2 cellular contexts compared by ENCODE assay signal in the genomic region with DNA sequence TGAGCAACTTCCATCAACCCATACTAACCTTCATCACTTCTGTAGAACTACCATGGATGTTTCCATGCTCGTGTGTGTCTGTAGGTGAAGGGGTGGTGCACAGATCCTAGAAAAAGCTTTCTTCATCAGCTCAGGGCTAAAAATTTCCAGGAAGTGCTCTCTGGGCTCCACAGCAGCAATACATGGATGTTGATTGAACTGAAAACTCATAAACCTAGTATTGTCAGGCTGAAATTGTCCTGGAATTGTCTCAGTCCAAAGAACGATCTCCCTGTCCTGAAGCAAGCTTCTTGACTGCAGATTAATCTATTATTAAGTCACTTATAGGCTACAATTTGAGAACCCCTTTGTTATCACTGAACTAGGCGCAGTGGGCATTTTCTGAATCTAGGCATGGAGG.
TF ChIP-seq lines count a peak whose summit lies in the region.

No MANE protein-coding gene starts in this region.

TF ChIP-seq in GM23338, 12 proteins besides CTCF, POLR2A, EP300 and RAD21:
- TF ChIP-seq STAT1 (IDR thresholded peaks at IDR 0.05; ENCODE audit: unreplicated experiment) (no peak), ZNF114 (CRISPR knock-in tag; IDR thresholded peaks at IDR 0.05) (no peak), NANOG (IDR thresholded peaks at IDR 0.05; ENCODE audit: borderline replicate concordance) (no peak)
- TF ChIP-seq, protein P1, sequence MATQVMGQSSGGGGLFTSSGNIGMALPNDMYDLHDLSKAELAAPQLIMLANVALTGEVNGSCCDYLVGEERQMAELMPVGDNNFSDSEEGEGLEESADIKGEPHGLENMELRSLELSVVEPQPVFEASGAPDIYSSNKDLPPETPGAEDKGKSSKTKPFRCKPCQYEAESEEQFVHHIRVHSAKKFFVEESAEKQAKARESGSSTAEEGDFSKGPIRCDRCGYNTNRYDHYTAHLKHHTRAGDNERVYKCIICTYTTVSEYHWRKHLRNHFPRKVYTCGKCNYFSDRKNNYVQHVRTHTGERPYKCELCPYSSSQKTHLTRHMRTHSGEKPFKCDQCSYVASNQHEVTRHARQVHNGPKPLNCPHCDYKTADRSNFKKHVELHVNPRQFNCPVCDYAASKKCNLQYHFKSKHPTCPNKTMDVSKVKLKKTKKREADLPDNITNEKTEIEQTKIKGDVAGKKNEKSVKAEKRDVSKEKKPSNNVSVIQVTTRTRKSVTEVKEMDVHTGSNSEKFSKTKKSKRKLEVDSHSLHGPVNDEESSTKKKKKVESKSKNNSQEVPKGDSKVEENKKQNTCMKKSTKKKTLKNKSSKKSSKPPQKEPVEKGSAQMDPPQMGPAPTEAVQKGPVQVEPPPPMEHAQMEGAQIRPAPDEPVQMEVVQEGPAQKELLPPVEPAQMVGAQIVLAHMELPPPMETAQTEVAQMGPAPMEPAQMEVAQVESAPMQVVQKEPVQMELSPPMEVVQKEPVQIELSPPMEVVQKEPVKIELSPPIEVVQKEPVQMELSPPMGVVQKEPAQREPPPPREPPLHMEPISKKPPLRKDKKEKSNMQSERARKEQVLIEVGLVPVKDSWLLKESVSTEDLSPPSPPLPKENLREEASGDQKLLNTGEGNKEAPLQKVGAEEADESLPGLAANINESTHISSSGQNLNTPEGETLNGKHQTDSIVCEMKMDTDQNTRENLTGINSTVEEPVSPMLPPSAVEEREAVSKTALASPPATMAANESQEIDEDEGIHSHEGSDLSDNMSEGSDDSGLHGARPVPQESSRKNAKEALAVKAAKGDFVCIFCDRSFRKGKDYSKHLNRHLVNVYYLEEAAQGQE (IDR thresholded peaks at IDR 0.05; ENCODE audit: unreplicated experiment): no peak

TF ChIP-seq in H1, 55 proteins besides CTCF, POLR2A, EP300 and RAD21:
- no peak for TF ChIP-seq RBBP5 (IDR thresholded peaks at IDR 0.05; ENCODE audit: borderline replicate concordance, low read depth, low read length)
- no peak for TF ChIP-seq KDM5A (IDR thresholded peaks at IDR 0.05; ENCODE audit: low read length)
- TF ChIP-seq, protein P2, sequence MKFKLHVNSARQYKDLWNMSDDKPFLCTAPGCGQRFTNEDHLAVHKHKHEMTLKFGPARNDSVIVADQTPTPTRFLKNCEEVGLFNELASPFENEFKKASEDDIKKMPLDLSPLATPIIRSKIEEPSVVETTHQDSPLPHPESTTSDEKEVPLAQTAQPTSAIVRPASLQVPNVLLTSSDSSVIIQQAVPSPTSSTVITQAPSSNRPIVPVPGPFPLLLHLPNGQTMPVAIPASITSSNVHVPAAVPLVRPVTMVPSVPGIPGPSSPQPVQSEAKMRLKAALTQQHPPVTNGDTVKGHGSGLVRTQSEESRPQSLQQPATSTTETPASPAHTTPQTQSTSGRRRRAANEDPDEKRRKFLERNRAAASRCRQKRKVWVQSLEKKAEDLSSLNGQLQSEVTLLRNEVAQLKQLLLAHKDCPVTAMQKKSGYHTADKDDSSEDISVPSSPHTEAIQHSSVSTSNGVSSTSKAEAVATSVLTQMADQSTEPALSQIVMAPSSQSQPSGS (IDR thresholded peaks at IDR 0.05; ENCODE audit: low read length): no peak
- no peak for TF ChIP-seq FOSL1 (IDR thresholded peaks at IDR 0.05; ENCODE audit: insufficient read depth, low read depth, low read length)
- TF ChIP-seq JUN (IDR thresholded peaks at IDR 0.05; ENCODE audit: low read depth, low read length): no peak
- TF ChIP-seq CBX5 (IDR thresholded peaks at IDR 0.05; ENCODE audit: low read depth, low read length): no peak
- TF ChIP-seq MAFK (IDR thresholded peaks at IDR 0.05; ENCODE audit: low read depth, low read length): no peak
- no peak for TF ChIP-seq BACH1 (IDR thresholded peaks at IDR 0.05; ENCODE audit: low read length)
- TF ChIP-seq CREB1 (IDR thresholded peaks at IDR 0.05): no peak
- TF ChIP-seq TBP (IDR thresholded peaks at IDR 0.05; ENCODE audit: low read depth, low read length): no peak
- no peak for TF ChIP-seq SRF (IDR thresholded peaks at IDR 0.05; ENCODE audit: low read depth, low read length)
- no peak for TF ChIP-seq YY1 (IDR thresholded peaks at IDR 0.05; ENCODE audit: low read depth, low read length)
- no peak for TF ChIP-seq KDM4A (IDR thresholded peaks at IDR 0.05; ENCODE audit: low read depth, low read length, severe bottlenecking)
- TF ChIP-seq BRCA1 (IDR thresholded peaks at IDR 0.05; ENCODE audit: low read depth, low read length): no peak
- TF ChIP-seq POU5F1 (IDR thresholded peaks at IDR 0.05; ENCODE audit: low read depth, low read length): no peak
- no peak for TF ChIP-seq SIN3A (conservative IDR thresholded peaks at IDR 0.05 in 1 of 2, IDR thresholded peaks at IDR 0.05 in 1 of 2; ENCODE audit: low read depth in 1 of 2, low read length in 2 of 2)
- TF ChIP-seq CHD7 (IDR thresholded peaks at IDR 0.05; ENCODE audit: insufficient replicate concordance, low read length): no peak
- TF ChIP-seq TCF12 (IDR thresholded peaks at IDR 0.05; ENCODE audit: low read depth, low read length): no peak
